18 cellular contexts compared by ENCODE assay signal in genomic region chr11:76230392-76230791, GRCh38. TPM values are rescaled to one million over a fixed set of nuclear protein-coding genes. Genes with fewer than 3 reads are reported as not detected.
"Had no signal": no experiment of that assay in that cellular context is flagged by ENCODE, and none has a peak within 500 bp of the region (broad histone marks: within the 10 kb centered on the region; RNA-seq: fewer than 3 reads in every experiment).

No MANE protein-coding gene starts in this region.

- H3K27me3 ChIP-seq: gastrocnemius medialis, heart left ventricle, transverse colon, uterus had no signal

- H3K27ac ChIP-seq: epithelial cell of prostate, gastrocnemius medialis, heart left ventricle, lower lobe of right lung, transverse colon, uterus had no signal

- H3K9me3 ChIP-seq: gastrocnemius medialis, heart left ventricle, lower lobe of right lung, transverse colon, uterus had no signal

- FAIRE-seq: colon had no signal

- H3K4me3 ChIP-seq: gastrocnemius medialis, heart left ventricle, lower lobe of right lung, transverse colon, uterus had no signal

- DNase-seq: activated CD4-positive, alpha-beta T cell treated with anti-CD3 and anti-CD28 coated beads, Interleukin-2, amount 10 ng/mL, durations not matched to agents 7 days and 5 days; activated CD8-positive, alpha-beta T cell treated with anti-CD3 and anti-CD28 coated beads, Interleukin-2, amount 10 ng/mL, durations not matched to agents 7 days and 5 days; activated naive CD4-positive, alpha-beta T cell treated with Interleukin-2 at 50 U/mL for 16 hours; activated T-cell treated with anti-CD3 and anti-CD28 coated beads, Interleukin-2, amount 50 U/mL, for 24 hours; anterior cingulate cortex; central memory CD4-positive, alpha-beta T cell; endodermal cell; gastrocnemius medialis; lower lobe of right lung; naive thymus-derived CD8-positive, alpha-beta T cell; T-cell; T1000; transverse colon; uterus had no signal

- H3K36me3 ChIP-seq: gastrocnemius medialis, heart left ventricle, lower lobe of right lung, transverse colon, uterus had no signal

RNA-seq across cellular contexts. Expression of gene WNT11, which starts 24.1 kb away (rescaled TPM):
- total RNA-seq: activated CD4-positive, alpha-beta T cell treated with anti-CD3 and anti-CD28 coated beads, Interleukin-2, amount 10 ng/mL, durations not matched to agents 7 days and 5 days; renal cortical epithelial cell had no signal
